ENCODE assay signal across 8 cellular contexts in the genomic region with DNA sequence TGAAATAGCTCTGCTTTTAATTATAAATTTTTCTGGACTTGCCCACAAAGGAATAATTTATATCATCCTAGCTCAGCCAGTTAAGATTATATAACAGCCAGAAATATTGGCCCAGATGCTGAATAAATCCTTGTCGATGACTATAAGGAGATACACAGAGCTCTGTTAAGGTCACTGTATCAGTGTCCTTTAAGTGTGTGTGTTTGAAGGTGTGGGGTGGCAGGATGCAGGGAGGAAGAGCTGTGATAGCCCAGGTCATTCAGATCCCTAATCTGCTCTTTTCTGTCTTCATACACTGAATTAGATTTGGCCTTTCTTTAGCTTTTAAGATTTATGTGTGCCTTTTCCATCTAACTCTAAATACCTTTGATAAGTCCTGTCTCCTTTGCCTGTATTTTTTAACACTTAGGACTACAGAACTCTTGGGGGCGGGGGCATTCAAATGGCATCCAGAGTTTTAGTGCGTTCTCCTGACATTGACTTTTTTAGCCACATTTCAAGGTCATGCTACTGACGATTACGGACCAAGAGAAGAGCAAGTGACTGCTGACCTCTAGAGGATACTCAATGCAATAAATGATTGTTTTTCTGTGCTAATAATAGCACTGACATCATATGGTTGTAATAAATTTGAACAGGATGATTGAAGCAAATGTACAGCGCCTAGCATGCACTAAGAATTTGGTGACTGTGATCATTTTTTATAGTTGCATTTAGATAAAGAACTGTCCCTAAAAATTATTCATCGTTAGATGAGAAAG.
A peak's percentile ranks its signal among the peaks of the same experiment; 100 is the strongest.
DNase-seq lines count a peak whose midpoint lies in the region; ATAC-seq and TF ChIP-seq lines count a peak whose summit lies in the region.

No MANE protein-coding gene starts in this region.

- no peaks in the 10 kb centered on the region for H3K9me3 Mint-ChIP-seq in activated CD8-positive, alpha-beta T cell treated with anti-CD3 and anti-CD28 coated beads, Interleukin-2, amount 10 ng/mL, durations not matched to agents 7 days and 5 days (ENCODE audit: insufficient read depth)

- H3K4me1 Mint-ChIP-seq in activated CD8-positive, alpha-beta T cell treated with anti-CD3 and anti-CD28 coated beads, Interleukin-2, amount 10 ng/mL, durations not matched to agents 7 days and 5 days (ENCODE audit: low read depth): no peaks in the 10 kb centered on the region

- H3K36me3 Mint-ChIP-seq in activated CD8-positive, alpha-beta T cell treated with anti-CD3 and anti-CD28 coated beads, Interleukin-2, amount 10 ng/mL, durations not matched to agents 7 days and 5 days (ENCODE audit: low read depth): no peaks in the 10 kb centered on the region

- H3K27me3 Mint-ChIP-seq in activated CD8-positive, alpha-beta T cell treated with anti-CD3 and anti-CD28 coated beads, Interleukin-2, amount 10 ng/mL, durations not matched to agents 7 days and 5 days (ENCODE audit: low read depth): no peaks in the 10 kb centered on the region

- H3K4me1 ChIP-seq in cardiac muscle cell (ENCODE audit: low read depth) (peaks cover 25% of the 10 kb centered on the region), suprapubic skin (no peaks in the 10 kb centered on the region)

- 26% methylated on average over 7 of the region's 7 CpGs for WGBS in suprapubic skin

- no peak for TF ChIP-seq EP300 in suprapubic skin (IDR thresholded peaks at IDR 0.05)

- CTCF ChIA-PET in activated CD8-positive, alpha-beta T cell treated with anti-CD3 and anti-CD28 coated beads, Interleukin-2, amount 10 ng/mL, durations not matched to agents 7 days and 5 days (lab: Charles Lee): no interaction called here

- POLR2A ChIA-PET in activated CD8-positive, alpha-beta T cell treated with anti-CD3 and anti-CD28 coated beads, Interleukin-2, amount 10 ng/mL, durations not matched to agents 7 days and 5 days (lab: Charles Lee): interaction anchor here (0.6 kb wide), 1 partner anchor 36 kb away, joined by 3 read pairs; no protein-coding TSS in a partner anchor

- peak; percentile 18 for DNase-seq in Daoy (ENCODE audit: low read depth)
- peak; percentile 20 for DNase-seq in HuH-7.5 (ENCODE audit: low spot score)
- DNase-seq in SW480 (ENCODE audit: low spot score): peak; percentile 54
- peak; percentile 48 to 81 for DNase-seq in cardiac muscle cell (ENCODE audit: low read depth in 1 of 2, low spot score in 1 of 2)
- DNase-seq in skeletal muscle cell (ENCODE audit: low read depth): peak; percentile 13
- no peak for DNase-seq in suprapubic skin (ENCODE audit: low spot score in 2 of 2)
- no peak for DNase-seq in activated CD8-positive, alpha-beta T cell treated with anti-CD3 and anti-CD28 coated beads, Interleukin-2, amount 10 ng/mL, durations not matched to agents 7 days and 5 days

- H3K27me3 ChIP-seq in cardiac muscle cell (no peaks in the 10 kb centered on the region), suprapubic skin (no peaks in the 10 kb centered on the region)

- no peak overlapping the region for H3K27ac Mint-ChIP-seq in activated CD8-positive, alpha-beta T cell treated with anti-CD3 and anti-CD28 coated beads, Interleukin-2, amount 10 ng/mL, durations not matched to agents 7 days and 5 days

- H3K36me3 ChIP-seq in cardiac muscle cell (no peaks in the 10 kb centered on the region), suprapubic skin (no peaks in the 10 kb centered on the region)

- peak; percentile 80 for ATAC-seq in GM21515 (IDR thresholded peaks at IDR 0.05; ENCODE audit: unreplicated experiment)
- ATAC-seq in activated CD8-positive, alpha-beta T cell treated with anti-CD3 and anti-CD28 coated beads, Interleukin-2, amount 10 ng/mL, durations not matched to agents 7 days and 5 days: no peak

- peak; percentile 42 for TF ChIP-seq CTCF in cardiac muscle cell (IDR thresholded peaks at IDR 0.05; ENCODE audit: low read depth, low read length)
- TF ChIP-seq CTCF in suprapubic skin (IDR thresholded peaks at IDR 0.05): no peak

- H3K4me3 ChIP-seq in cardiac muscle cell (no peak overlapping the region), skeletal muscle cell (ENCODE audit: low read depth, low read length) (no peak overlapping the region), suprapubic skin (no peak overlapping the region)

- H3K9me3 ChIP-seq in cardiac muscle cell (ENCODE audit: low read depth) (no peaks in the 10 kb centered on the region), suprapubic skin (no peaks in the 10 kb centered on the region)

- TF ChIP-seq POLR2A in suprapubic skin (IDR thresholded peaks at IDR 0.05): no peak

- no peak overlapping the region for H3K4me3 Mint-ChIP-seq in activated CD8-positive, alpha-beta T cell treated with anti-CD3 and anti-CD28 coated beads, Interleukin-2, amount 10 ng/mL, durations not matched to agents 7 days and 5 days

- H3K27ac ChIP-seq in cardiac muscle cell (peak overlapping the region; percentile 72), suprapubic skin (no peak overlapping the region)

Comparison
In these comparisons a context has a peak if more than half of its experiments do, and no peak if none do; other contexts are left out.
1. DNase-seq: peak in Daoy (single experiment), HuH-7.5 (single experiment), SW480 (single experiment), cardiac muscle cell (2 of 2) and skeletal muscle cell (single experiment); none in suprapubic skin (0 of 2) and activated CD8-positive, alpha-beta T cell treated with anti-CD3 and anti-CD28 coated beads, Interleukin-2, amount 10 ng/mL, durations not matched to agents 7 days and 5 days (single experiment).